ENCODE assay signal across 19 cellular contexts in the genomic region with DNA sequence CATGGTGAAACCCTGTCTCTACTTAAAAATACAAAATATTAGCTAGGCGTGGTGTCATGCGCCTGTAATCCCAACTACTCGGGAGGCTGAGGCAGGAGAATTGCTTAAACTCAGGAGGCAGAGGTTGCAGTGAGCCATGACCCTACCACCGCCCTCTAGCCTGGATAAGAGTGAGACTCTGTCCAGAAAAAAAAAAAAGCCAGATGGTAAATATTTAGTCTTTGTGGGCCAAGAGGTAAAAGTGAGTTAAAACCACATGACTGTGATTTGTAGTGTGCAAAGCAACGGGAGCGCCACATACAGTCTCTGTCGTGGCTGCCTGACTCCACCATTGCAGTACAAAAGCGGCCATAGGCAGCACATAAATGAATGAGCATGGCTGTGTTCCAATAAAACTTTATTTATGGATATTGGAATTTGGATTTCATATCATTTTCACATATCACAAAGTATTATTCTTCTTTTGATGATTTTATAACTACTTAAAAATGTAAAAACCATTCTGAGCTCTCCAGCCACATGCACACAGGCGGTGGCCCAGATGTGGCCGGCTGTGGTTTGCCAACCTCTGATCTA.
"Had no signal": no experiment of that assay in that cellular context is flagged by ENCODE, and none has a peak within 500 bp of the region (broad histone marks: within the 10 kb centered on the region; RNA-seq: fewer than 3 reads in every experiment).

No MANE protein-coding gene starts in this region.

- H3K27me3 Mint-ChIP-seq: type B pancreatic cell had no signal

- H3K27me3 ChIP-seq: gastrocnemius medialis, neutrophil, right atrium auricular region, suprapubic skin, thyroid gland had no signal

- H3K4me3 ChIP-seq: esophagus muscularis mucosa, gastrocnemius medialis, heart right ventricle, left ventricle myocardium inferior, right atrium auricular region, suprapubic skin, thyroid gland had no signal

- H3K4me1 ChIP-seq: esophagus muscularis mucosa, suprapubic skin, thyroid gland had no signal

- H3K36me3 ChIP-seq: esophagus muscularis mucosa, gastrocnemius medialis, heart right ventricle, left ventricle myocardium inferior, neutrophil, right atrium auricular region, suprapubic skin, thyroid gland had no signal

- DNase-seq: effector memory CD8-positive, alpha-beta T cell; gastrocnemius medialis; heart right ventricle; islet precursor cell; left ventricle myocardium inferior; naive thymus-derived CD4-positive, alpha-beta T cell; nephron progenitor cell; posterior cingulate gyrus; small intestine; stimulated activated CD4-positive, alpha-beta T cell treated with anti-CD3 and anti-CD28 coated beads, Interleukin-12 subunit alpha, Interleukin-12 subunit beta, amount 100 ng/mL, for 4 hours; stimulated activated naive CD4-positive, alpha-beta T cell treated with Interleukin-2 at 50 U/mL for 16 hours; thyroid gland had no signal

- ATAC-seq: effector memory CD8-positive, alpha-beta T cell; gastrocnemius medialis; heart right ventricle; naive thymus-derived CD4-positive, alpha-beta T cell had no signal

- H3K27ac Mint-ChIP-seq: dendritic cell treated with granulocyte-macrophage colony-stimulating factor and Interleukin-4, amounts not matched to agents 40 ng/mL and 50 ng/mL, for 4 days; effector memory CD8-positive, alpha-beta T cell; naive thymus-derived CD4-positive, alpha-beta T cell; type B pancreatic cell had no signal

- H3K9me3 Mint-ChIP-seq: type B pancreatic cell had no signal

- H3K27ac ChIP-seq: epithelial cell of prostate, esophagus muscularis mucosa, gastrocnemius medialis, heart right ventricle, left ventricle myocardium inferior, neutrophil, right atrium auricular region, suprapubic skin, thyroid gland had no signal

- H3K36me3 Mint-ChIP-seq: type B pancreatic cell had no signal

- H3K4me3 Mint-ChIP-seq: dendritic cell treated with granulocyte-macrophage colony-stimulating factor and Interleukin-4, amounts not matched to agents 40 ng/mL and 50 ng/mL, for 4 days; effector memory CD8-positive, alpha-beta T cell; naive thymus-derived CD4-positive, alpha-beta T cell; nephron progenitor cell; type B pancreatic cell had no signal

- H3K9me3 ChIP-seq: neutrophil, suprapubic skin, thyroid gland had no signal
